In genomic region chr10:35184527-35185171, GRCh38 we compare ENCODE assay signal across 13 cellular contexts. TPM values are rescaled to one million over a fixed set of nuclear protein-coding genes. Genes with fewer than 3 reads are reported as not detected.
DNase-seq lines count a peak whose midpoint lies in the region; ATAC-seq, FAIRE-seq and TF ChIP-seq lines count a peak whose summit lies in the region.
"Had no signal": no experiment of that assay in that cellular context is flagged by ENCODE, and none has a peak within 500 bp of the region (broad histone marks: within the 10 kb centered on the region; RNA-seq: fewer than 3 reads in every experiment).

No MANE protein-coding gene starts in this region.

- SMC1A ChIA-PET in GM12878 (lab: Charles Lee; ENCODE audit: uncharacterized antibody, unreplicated experiment), result interaction anchor here (0.6 to 4.9 kb wide), 15 partner anchors 11 to 988 kb away, joined by 3 to 48 read pairs (median 6); no protein-coding TSS in a partner anchor

- CTCF ChIA-PET in GM12878 (lab: Yijun Ruan, JAX), result interaction anchor here (0.6 to 5.4 kb wide), 9 partner anchors 10 to 190 kb away, joined by 3 to 54 read pairs (median 5); partner anchors contain the start of gene CREM

- H3K27me3 Mint-ChIP-seq in CD4-positive, CD25-positive, alpha-beta regulatory T cell, result no peaks in the 10 kb centered on the region

- no peaks in the 10 kb centered on the region for H3K36me3 ChIP-seq in CD4-positive, CD25-positive, alpha-beta regulatory T cell (ENCODE audit: control insufficient read depth, insufficient read depth, low read length)
- no peaks in the 10 kb centered on the region; a peak in 1 of 4 replicates for H3K36me3 ChIP-seq in GM12878 (ENCODE audit: control insufficient read depth in 2 of 2, insufficient read depth in 2 of 2, low read length in 1 of 2)

- H2AFZ ChIP-seq in GM12878 (ENCODE audit: control insufficient read depth, low read depth, low read length), result peak overlapping the region; percentile 37

- peak overlapping the region; percentile 77 for H3K4me2 ChIP-seq in GM12878 (ENCODE audit: control insufficient read depth, insufficient read depth)
- H3K4me2 ChIP-seq: SK-N-SH had no signal

- no peak overlapping the region for H3K9ac ChIP-seq in GM12878 (ENCODE audit: control insufficient read depth, insufficient read depth, low read length)
- H3K9ac ChIP-seq: SK-N-SH had no signal

- no peaks in the 10 kb centered on the region for H4K20me1 ChIP-seq in GM12878 (ENCODE audit: control insufficient read depth, insufficient read depth)

- H3K9me3 ChIP-seq in CD4-positive, CD25-positive, alpha-beta regulatory T cell (ENCODE audit: control insufficient read depth in 2 of 2, low read length in 2 of 2), result no peaks in the 10 kb centered on the region
- H3K9me3 ChIP-seq in GM12878 (replicated peaks; ENCODE audit: control insufficient read depth, insufficient read depth, low read length), result no peaks in the 10 kb centered on the region
- H3K9me3 ChIP-seq: SK-N-SH had no signal

- in situ Hi-C loops in GM12878 (cut with MboI), result no loop called here

- no peaks in the 10 kb centered on the region for H3K9me3 Mint-ChIP-seq in CD4-positive, CD25-positive, alpha-beta regulatory T cell

- intact Hi-C loops in GM12878 (cut with micrococcal nuclease; ENCODE audit: unreplicated experiment), result loop anchor here (2.0 kb wide), 2 partner anchors 36 to 58 kb away; partner anchors contain the start of gene CREM

- H3K4me3 ChIP-seq in CD4-positive, CD25-positive, alpha-beta regulatory T cell (ENCODE audit: low read depth, low read length), result no peak overlapping the region
- H3K4me3 ChIP-seq in GM12878, result no peak overlapping the region; the same call in 1 of the 2 replicates

- DNase-seq in CD4-positive, CD25-positive, alpha-beta regulatory T cell, result no peak
- no peak for DNase-seq in GM19239 (ENCODE audit: insufficient read length, low spot score)
- no peak for DNase-seq in GM12878 (ENCODE audit: low read depth, low spot score)
- no peak for DNase-seq in NCI-H1417 treated with DMSO at 0.1 percent for 48 hours (lab: John Stamatoyannopoulos, UW)
- DNase-seq in activated CD8-positive, alpha-beta memory T cell treated with anti-CD3 and anti-CD28 coated beads, Interleukin-2, amount 50 U/mL, for 4 hours, result no peak
- DNase-seq in SKM-1 (lab: John Stamatoyannopoulos, UW; ENCODE audit: unreplicated experiment), result no peak
- DNase-seq: activated CD4-positive, alpha-beta T cell treated with anti-CD3 and anti-CD28 coated beads, Interleukin-2, amount 50 U/mL, for 4 hours; activated naive CD4-positive, alpha-beta T cell treated with anti-CD3 and anti-CD28 coated beads, Interleukin-2, amount 50 U/mL, for 16 hours; effector CD8-positive, alpha-beta T cell; SK-N-SH had no signal

- no peak for ATAC-seq in CD4-positive, CD25-positive, alpha-beta regulatory T cell (ENCODE audit: low read depth in 2 of 2)
- ATAC-seq in HG03045 (IDR thresholded peaks at IDR 0.05; ENCODE audit: unreplicated experiment) (peak; percentile 40), GM12878 (peak; percentile 74), GM19035 (IDR thresholded peaks at IDR 0.05; ENCODE audit: unreplicated experiment) (no peak)

- H3K36me3 Mint-ChIP-seq in CD4-positive, CD25-positive, alpha-beta regulatory T cell, result peaks cover 14% of the 10 kb centered on the region

- no peak overlapping the region for H3K4me3 Mint-ChIP-seq in CD4-positive, CD25-positive, alpha-beta regulatory T cell

- peak overlapping the region in 2 of 3 donors; percentile 39 to 48 for H3K27ac Mint-ChIP-seq in CD4-positive, CD25-positive, alpha-beta regulatory T cell

- H3K27me3 ChIP-seq in CD4-positive, CD25-positive, alpha-beta regulatory T cell (ENCODE audit: control insufficient read depth, insufficient read depth, low read length), result no peaks in the 10 kb centered on the region
- no peaks in the 10 kb centered on the region for H3K27me3 ChIP-seq in GM12878 (replicated peaks in 1 of 2; ENCODE audit: control insufficient read depth in 2 of 2, insufficient read depth in 2 of 2, low read length in 1 of 2)

- no peaks in the 10 kb centered on the region for H3K4me1 ChIP-seq in CD4-positive, CD25-positive, alpha-beta regulatory T cell (ENCODE audit: control insufficient read depth, insufficient read depth, low read length, poor library complexity, severe bottlenecking)
- H3K4me1 ChIP-seq in GM12878 (ENCODE audit: control insufficient read depth, insufficient read depth, low read length), result peaks cover 22% of the 10 kb centered on the region

- peak; percentile 80 for FAIRE-seq in GM19239 (lab: Jason Lieb, UNC)
- FAIRE-seq in GM12878 (lab: Jason Lieb, UNC), result peak; percentile 74
- FAIRE-seq: H1 had no signal

- TF ChIP-seq EP300 in GM12878 (IDR thresholded peaks at IDR 0.05; ENCODE audit: borderline replicate concordance in 1 of 2, control insufficient read depth in 1 of 2, low read depth in 2 of 2, low read length in 2 of 2), result peak in 1 of 2 experiments; percentile 51; a peak in 1 of 4 replicates

- TF ChIP-seq CTCF in GM12878 (IDR thresholded peaks at IDR 0.05 in 2 of 3, conservative IDR thresholded peaks at IDR 0.05 in 1 of 3; ENCODE audit: control insufficient read depth in 2 of 3, extremely low read depth in 1 of 3, insufficient read depth in 1 of 3, low read depth in 3 of 3, low read length in 3 of 3), result no peak

- 0% methylated on average over 3 of the region's 4 CpGs for WGBS in GM12878 (ENCODE audit: insufficient coverage, insufficient replicate concordance, low lambda C conversion rate, missing lambda C conversion rate)

- no peak for TF ChIP-seq RAD21 in GM12878 (IDR thresholded peaks at IDR 0.05; ENCODE audit: insufficient read depth, low read depth, low read length)

- peaks cover 0 to 5% (median under 1%) of the 10 kb centered on the region in 4 donors for H3K4me1 Mint-ChIP-seq in CD4-positive, CD25-positive, alpha-beta regulatory T cell

- no TSS peak for BruUV-seq in GM12878 (replicated peaks; lab: Mats Ljungman, UMichigan)

- no peak overlapping the region for H3K27ac ChIP-seq in CD4-positive, CD25-positive, alpha-beta regulatory T cell (ENCODE audit: insufficient read depth, low read length, poor library complexity, severe bottlenecking)
- H3K27ac ChIP-seq in GM12878 (ENCODE audit: control insufficient read depth, insufficient read depth), result peak overlapping the region; percentile 74

- H3K79me2 ChIP-seq in GM12878 (ENCODE audit: control insufficient read depth, insufficient read depth, low read length), result no peaks in the 10 kb centered on the region

- TF ChIP-seq POLR2A in GM12878 (IDR thresholded peaks at IDR 0.05; ENCODE audit: low read depth, low read length), result no peak

- POLR2A ChIA-PET in GM12878 (lab: Charles Lee), result interaction anchor here (0.6 to 1.7 kb wide), 5 partner anchors 11 to 57 kb away, joined by 3 to 4 read pairs (median 4); no protein-coding TSS in a partner anchor

- RAD21 ChIA-PET in GM12878 (lab: Charles Lee; ENCODE audit: unreplicated experiment), result interaction anchor here (0.8 to 5.0 kb wide), 12 partner anchors 11 to 57 kb away, joined by 3 to 57 read pairs (median 4); partner anchors contain the start of gene CREM

TF ChIP-seq in GM12878, 131 proteins besides CTCF, POLR2A, EP300 and RAD21 (continues in another document):
- TF ChIP-seq MTA2 (IDR thresholded peaks at IDR 0.05; ENCODE audit: low read depth) (peak; percentile 13; the same call in 1 of the 2 replicates), KLF5 (IDR thresholded peaks at IDR 0.05; ENCODE audit: partially characterized antibody) (no peak), ZNF24 (IDR thresholded peaks at IDR 0.05) (peak; percentile 99), ETV6 (conservative IDR thresholded peaks at IDR 0.05 in 1 of 2, IDR thresholded peaks at IDR 0.05 in 1 of 2; ENCODE audit: borderline replicate concordance in 1 of 2, low read depth in 1 of 2) (0 out of 4 replicates have a peak, but pooled peaks of 1 of the 2 experiments have one; percentile 19)

RNA-seq across cellular contexts. Expression of gene CREM, which starts 58.0 kb away (rescaled TPM):
- 121 TPM for total RNA-seq in CD4-positive, CD25-positive, alpha-beta regulatory T cell
- 10 to 100 TPM; 24.6 to 42.0 (median 28.8) TPM for polyA plus RNA-seq in CD4-positive, CD25-positive, alpha-beta regulatory T cell
- total RNA-seq in GM12878 (2013; cell fraction: nucleolus; rRNA removed), result 48.2 and 52.6 TPM in 2 replicates
- 57.0 and 70.6 TPM in 2 replicates for total RNA-seq in GM12878 (2014; rRNA removed)
- 57.6 and 58.5 TPM in 2 replicates for total RNA-seq in GM12878 (2014; rRNA removed; fragmentation: Illumina TruSeq; extraction: Trizol)
- total RNA-seq in GM12878 (2021), result 50.5 and 51.3 TPM in 2 replicates
- 28.8 TPM for polyA plus RNA-seq in GM12878 (2011; ENCODE audit: low read depth)
- 70.6 and 82.5 TPM in 2 replicates for polyA plus RNA-seq in GM12878 (2011; rRNA removed)
- 46.0 and 56.9 TPM in 2 replicates for polyA plus RNA-seq in GM12878 (2011; cell fraction: cytosol; rRNA removed)
- 27.6 and 29.1 TPM in 2 replicates for polyA plus RNA-seq in GM12878 (2011; cell fraction: nucleus; rRNA removed)
- polyA plus RNA-seq in GM12878 (2012), result 35.8 and 39.6 TPM in 2 replicates
- polyA plus RNA-seq in GM12878 (2014; fragmentation: Illumina TruSeq; extraction: Trizol), result 59.7 and 59.9 TPM in 2 replicates
- polyA plus RNA-seq in GM12878 (2014; fragmentation: Nextera tagmentation; extraction: Ambion mirVana), result 10 to 100 TPM; 64.2 to 70.7 TPM
- polyA plus RNA-seq in GM12878 (2014; rRNA removed), result 78.5 and 82.9 TPM in 2 replicates
- polyA plus RNA-seq in GM12878 (2016; fragmentation: Nextera tagmentation; extraction: Ambion mirVana), result 100 to 1,000 TPM; 100 to 115 TPM
- 35.8 and 46.9 TPM in 2 replicates for polyA minus RNA-seq in GM12878 (2011; rRNA and poly(A)+ RNA removed)
- 11.2 and 18.3 TPM in 2 replicates for polyA minus RNA-seq in GM12878 (2011; cell fraction: cytosol; rRNA and poly(A)+ RNA removed)
- polyA minus RNA-seq in GM12878 (2011; cell fraction: nucleus; rRNA and poly(A)+ RNA removed), result 15.2 and 25.0 TPM in 2 replicates

Comparison
In these comparisons a context has a peak if more than half of its experiments do, and no peak if none do; other contexts are left out.
1. ATAC-seq: peak in HG03045 (single experiment) and GM12878 (single experiment); none in CD4-positive, CD25-positive, alpha-beta regulatory T cell (0 of 2) and GM19035 (single experiment).